ENCODE assay signal across 8 cellular contexts in genomic region chr10:88385601-88386203, GRCh38.
A peak's percentile ranks its signal among the peaks of the same experiment; 100 is the strongest.
DNase-seq lines count a peak whose midpoint lies in the region; ATAC-seq and TF ChIP-seq lines count a peak whose summit lies in the region.
"Had no signal": no experiment of that assay in that cellular context is flagged by ENCODE, and none has a peak within 500 bp of the region (broad histone marks: within the 10 kb centered on the region; RNA-seq: fewer than 3 reads in every experiment).

No MANE protein-coding gene starts in this region.

- TF ChIP-seq CTCF in NB4 (IDR thresholded peaks at IDR 0.05; ENCODE audit: low read depth, low read length) (no peak), glutamatergic neuron (IDR thresholded peaks at IDR 0.05; ENCODE audit: partially characterized antibody, unreplicated experiment) (no peak)

- no peak overlapping the region for H3K27ac Mint-ChIP-seq in glutamatergic neuron (ENCODE audit: unreplicated experiment)
- H3K27ac Mint-ChIP-seq: activated naive CD8-positive, alpha-beta T cell had no signal

- no peak for TF ChIP-seq POLR2A in NB4 (IDR thresholded peaks at IDR 0.05; ENCODE audit: extremely low read depth, insufficient read length)

- peaks cover 9% of the 10 kb centered on the region for H3K4me1 Mint-ChIP-seq in activated T-cell treated with anti-CD3 and anti-CD28 coated beads, Interleukin-2, amount 50 U/mL, for 4 hours (ENCODE audit: low read depth)
- no peaks in the 10 kb centered on the region for H3K4me1 Mint-ChIP-seq in glutamatergic neuron (ENCODE audit: low read depth, unreplicated experiment)

- DNase-seq in NB4 (ENCODE audit: low read depth) (peak; percentile 92), iPS-NIHi11 (ENCODE audit: low spot score) (peak; percentile 50), glutamatergic neuron (no peak)
- peak; percentile 14 for DNase-seq in activated T-cell treated with anti-CD3 and anti-CD28 coated beads, Interleukin-2, amount 50 U/mL, for 4 hours
- peak; percentile 1 for DNase-seq in stimulated activated CD8-positive, alpha-beta memory T cell treated with anti-CD3 and anti-CD28 coated beads, Interleukin-15, amount 100 ng/mL, for 1 hour (ENCODE audit: low read depth)

- H3K27me3 Mint-ChIP-seq in activated T-cell treated with anti-CD3 and anti-CD28 coated beads, Interleukin-2, amount 50 U/mL, for 4 hours (ENCODE audit: low read depth) = no peaks in the 10 kb centered on the region
- no peaks in the 10 kb centered on the region for H3K27me3 Mint-ChIP-seq in glutamatergic neuron (ENCODE audit: unreplicated experiment)
- H3K27me3 Mint-ChIP-seq: activated naive CD8-positive, alpha-beta T cell had no signal

- peak; percentile 61 for ATAC-seq in GM18858 (IDR thresholded peaks at IDR 0.05; ENCODE audit: unreplicated experiment)
- peak; percentile 75 for ATAC-seq in HG02642 (IDR thresholded peaks at IDR 0.05; ENCODE audit: poor library complexity, unreplicated experiment)
- peak; percentile 64 to 70 for ATAC-seq in activated T-cell treated with anti-CD3 and anti-CD28 coated beads, Interleukin-2, amount 50 U/mL, for 4 hours

- H3K9me3 Mint-ChIP-seq in activated T-cell treated with anti-CD3 and anti-CD28 coated beads, Interleukin-2, amount 50 U/mL, for 4 hours = peaks cover 4% of the 10 kb centered on the region
- H3K9me3 Mint-ChIP-seq in glutamatergic neuron (ENCODE audit: unreplicated experiment) = no peaks in the 10 kb centered on the region

- H3K4me3 ChIP-seq in NB4 (ENCODE audit: low read depth, low read length) = peak overlapping the region; percentile 12

- H3K4me3 Mint-ChIP-seq in activated T-cell treated with anti-CD3 and anti-CD28 coated beads, Interleukin-2, amount 50 U/mL, for 4 hours = peak overlapping the region; percentile 69
- H3K4me3 Mint-ChIP-seq in glutamatergic neuron (ENCODE audit: unreplicated experiment) = no peak overlapping the region
- H3K4me3 Mint-ChIP-seq: activated naive CD8-positive, alpha-beta T cell had no signal

- H3K36me3 Mint-ChIP-seq in activated T-cell treated with anti-CD3 and anti-CD28 coated beads, Interleukin-2, amount 50 U/mL, for 4 hours (ENCODE audit: insufficient read depth) = peaks cover 1% of the 10 kb centered on the region
- peaks cover 4% of the 10 kb centered on the region for H3K36me3 Mint-ChIP-seq in glutamatergic neuron (ENCODE audit: unreplicated experiment)
